8 cellular contexts compared by ENCODE assay signal in the genomic region with DNA sequence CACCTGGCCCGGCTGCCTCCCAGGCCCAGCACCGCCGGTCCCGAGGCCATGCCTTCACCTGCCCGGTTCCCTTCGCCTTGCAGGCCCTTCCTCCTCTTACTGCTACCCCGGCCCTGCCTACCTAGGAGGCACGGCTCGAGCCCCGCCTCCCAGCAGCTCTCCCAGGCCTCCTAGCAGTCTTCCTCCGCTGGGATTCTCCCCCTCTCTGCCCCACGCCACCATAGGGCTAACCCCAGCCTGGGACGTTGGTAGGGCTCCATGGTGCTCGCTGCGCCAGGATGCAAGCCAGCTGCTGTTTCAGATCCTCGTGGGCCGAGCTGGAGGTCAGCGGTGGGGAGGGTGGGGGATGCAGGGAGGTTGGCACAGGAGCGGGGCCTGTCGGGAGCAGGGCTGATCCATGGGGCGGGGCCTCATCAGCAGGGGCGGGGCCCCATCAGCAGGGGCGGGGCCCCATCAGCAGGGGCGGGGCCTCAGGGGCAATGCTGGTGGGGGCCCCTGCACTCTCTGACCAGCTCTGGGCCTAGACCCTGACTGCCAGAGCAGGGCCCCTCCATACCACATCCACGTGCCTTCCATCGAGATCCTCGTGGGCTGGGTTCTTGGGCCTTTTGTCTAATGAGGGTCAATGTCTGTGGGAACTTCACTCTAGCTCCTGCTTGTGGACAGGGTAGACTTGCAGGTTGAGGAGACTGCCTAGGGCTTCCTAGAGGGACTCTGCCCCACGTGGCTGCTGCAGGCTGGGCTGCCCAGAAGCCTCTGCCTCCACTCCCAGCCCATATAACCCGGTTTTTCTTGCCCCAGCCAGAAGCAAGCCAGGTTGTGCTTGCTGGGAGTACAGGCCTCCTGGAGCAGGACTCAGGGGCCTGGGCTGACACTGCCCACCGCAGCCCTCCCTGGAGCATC.
DNase-seq lines count a peak whose midpoint lies in the region; ATAC-seq and TF ChIP-seq lines count a peak whose summit lies in the region.

No MANE protein-coding gene starts in this region.

- H3K36me3 Mint-ChIP-seq in activated B cell treated with CpG ODN at 0.5 μM for 24 hours (ENCODE audit: low read depth), result no peaks in the 10 kb centered on the region
- H3K36me3 Mint-ChIP-seq in stimulated activated naive CD8-positive, alpha-beta T cell treated with anti-CD3 and anti-CD28 coated beads, Interleukin-15, Interleukin-2, amounts not matched to agents 100 ng/mL and 50 ng/mL, for 24 hours (ENCODE audit: low read depth), result no peaks in the 10 kb centered on the region

- CTCF ChIA-PET in activated B cell treated with CpG ODN at 0.5 μM for 24 hours (lab: Charles Lee), result interaction anchor here (1.1 to 1.6 kb wide), 3 partner anchors 65 to 145 kb away, joined by 3 to 6 read pairs (median 3); partner anchors contain the start of gene CSGALNACT2

- no peaks in the 10 kb centered on the region for H3K27me3 Mint-ChIP-seq in activated B cell treated with CpG ODN at 0.5 μM for 24 hours
- no peaks in the 10 kb centered on the region for H3K27me3 Mint-ChIP-seq in stimulated activated naive CD8-positive, alpha-beta T cell treated with anti-CD3 and anti-CD28 coated beads, Interleukin-15, Interleukin-2, amounts not matched to agents 100 ng/mL and 50 ng/mL, for 24 hours

- POLR2A ChIA-PET in activated B cell treated with CpG ODN at 0.5 μM for 24 hours (lab: Charles Lee), result interaction anchor here (0.6 to 4.1 kb wide), 5 partner anchors 66 to 224 kb away, joined by 3 to 19 read pairs (median 5); partner anchors contain the start of gene CSGALNACT2

- H3K4me1 Mint-ChIP-seq in activated B cell treated with CpG ODN at 0.5 μM for 24 hours, result peaks cover 7% of the 10 kb centered on the region
- H3K4me1 Mint-ChIP-seq in stimulated activated naive CD8-positive, alpha-beta T cell treated with anti-CD3 and anti-CD28 coated beads, Interleukin-15, Interleukin-2, amounts not matched to agents 100 ng/mL and 50 ng/mL, for 24 hours (ENCODE audit: low read depth), result peaks cover 4% of the 10 kb centered on the region

- peak; percentile 40 for ATAC-seq in activated B cell treated with CpG ODN at 0.5 μM for 24 hours (ENCODE audit: low read depth)
- ATAC-seq in GM21390 (IDR thresholded peaks at IDR 0.05; ENCODE audit: unreplicated experiment), result no peak

- no peak overlapping the region for H3K27ac Mint-ChIP-seq in activated B cell treated with CpG ODN at 0.5 μM for 24 hours
- H3K27ac Mint-ChIP-seq in stimulated activated naive CD8-positive, alpha-beta T cell treated with anti-CD3 and anti-CD28 coated beads, Interleukin-15, Interleukin-2, amounts not matched to agents 100 ng/mL and 50 ng/mL, for 24 hours, result no peak overlapping the region

- intact Hi-C loops in activated B cell treated with CpG ODN at 0.5 μM for 24 hours (cut with micrococcal nuclease), result loop anchor here (2.0 to 10.0 kb wide), 4 partner anchors 159 to 651 kb away; partner anchors contain the start of gene ZNF33B

- peak; percentile 11 for DNase-seq in stimulated activated CD4-positive, alpha-beta T cell treated with anti-CD3 and anti-CD28 coated beads, Interleukin-4, amount 100 ng/mL, for 24 hours
- no peak for DNase-seq in stimulated activated CD4-positive, alpha-beta T cell treated with anti-CD3 and anti-CD28 coated beads, Interleukin-2, amount 100 ng/mL, for 48 hours
- peak; percentile 58 for DNase-seq in activated B cell treated with CpG ODN at 0.5 μM for 24 hours
- peak; percentile 15 for DNase-seq in hepatic stellate cell (ENCODE audit: low spot score)
- DNase-seq in GM03348 (ENCODE audit: low spot score), result no peak
- DNase-seq in retina, result no peak

- H3K4me3 Mint-ChIP-seq in activated B cell treated with CpG ODN at 0.5 μM for 24 hours, result peak overlapping the region; percentile 71
- H3K4me3 Mint-ChIP-seq in stimulated activated naive CD8-positive, alpha-beta T cell treated with anti-CD3 and anti-CD28 coated beads, Interleukin-15, Interleukin-2, amounts not matched to agents 100 ng/mL and 50 ng/mL, for 24 hours, result peak overlapping the region; percentile 39

- no peak for TF ChIP-seq CTCF in activated B cell treated with CpG ODN at 0.5 μM for 24 hours (IDR thresholded peaks at IDR 0.05)

- H3K9me3 Mint-ChIP-seq in activated B cell treated with CpG ODN at 0.5 μM for 24 hours, result no peaks in the 10 kb centered on the region
- no peaks in the 10 kb centered on the region for H3K9me3 Mint-ChIP-seq in stimulated activated naive CD8-positive, alpha-beta T cell treated with anti-CD3 and anti-CD28 coated beads, Interleukin-15, Interleukin-2, amounts not matched to agents 100 ng/mL and 50 ng/mL, for 24 hours

Comparison
In these comparisons a context has a peak if more than half of its experiments do, and no peak if none do; other contexts are left out.
1. DNase-seq: peak in stimulated activated CD4-positive, alpha-beta T cell treated with anti-CD3 and anti-CD28 coated beads, Interleukin-4, amount 100 ng/mL, for 24 hours (single experiment), activated B cell treated with CpG ODN at 0.5 μM for 24 hours (single experiment) and hepatic stellate cell (single experiment); none in stimulated activated CD4-positive, alpha-beta T cell treated with anti-CD3 and anti-CD28 coated beads, Interleukin-2, amount 100 ng/mL, for 48 hours (0 of 2), GM03348 (single experiment) and retina (single experiment).